9 cellular contexts compared by ENCODE assay signal in genomic region chr3:160921020-160921635, GRCh38.
DNase-seq lines count a peak whose midpoint lies in the region; ATAC-seq, FAIRE-seq and TF ChIP-seq lines count a peak whose summit lies in the region.
"Had no signal": no experiment of that assay in that cellular context is flagged by ENCODE, and none has a peak within 500 bp of the region (broad histone marks: within the 10 kb centered on the region; RNA-seq: fewer than 3 reads in every experiment).

No MANE protein-coding gene starts in this region.

- no peak for FAIRE-seq in D721Med (lab: Jason Lieb, UNC)

- DNase-seq in D721Med (ENCODE audit: insufficient read length, low spot score) (no peak), HuH-7 (ENCODE audit: low spot score) (peak; percentile 39), fibroblast of villous mesenchyme (ENCODE audit: low read depth) (peak; percentile 48), pulmonary artery endothelial cell (ENCODE audit: low read depth, low spot score) (peak; percentile 8), NCI-H446 treated with DMSO at 0.1 percent for 48 hours (lab: John Stamatoyannopoulos, UW) (no peak)

- H3K4me3 ChIP-seq in fibroblast of villous mesenchyme (ENCODE audit: low read depth, low read length) = no peak overlapping the region
- H3K4me3 ChIP-seq: skin epidermis had no signal

- ATAC-seq in GM19351 (IDR thresholded peaks at IDR 0.05; ENCODE audit: unreplicated experiment) = peak; percentile 92
- ATAC-seq in SK-N-SH treated with all-trans-retinoic acid at 6 μM for 48 hours = peak; percentile 98
- no peak for ATAC-seq in GM19397 (IDR thresholded peaks at IDR 0.05; ENCODE audit: unreplicated experiment)

- TF ChIP-seq CTCF in D721Med (IDR thresholded peaks at IDR 0.05; ENCODE audit: insufficient read depth, missing control alignments) = peak; percentile 67
- TF ChIP-seq CTCF in fibroblast of villous mesenchyme (IDR thresholded peaks at IDR 0.05; ENCODE audit: insufficient read depth, low read depth, low read length) = peak; percentile 89

TF ChIP-seq in SK-N-SH treated with all-trans-retinoic acid at 6 μM for 48 hours, 23 proteins besides CTCF, POLR2A, EP300 and RAD21:
- TF ChIP-seq ZFP3 (CRISPR knock-in tag; IDR thresholded peaks at IDR 0.05) (no peak), POU6F1 (CRISPR knock-in tag; IDR thresholded peaks at IDR 0.05; ENCODE audit: borderline replicate concordance, low read depth) (no peak), SNAI2 (CRISPR knock-in tag; IDR thresholded peaks at IDR 0.05) (no peak), ISL1 (CRISPR knock-in tag; IDR thresholded peaks at IDR 0.05) (no peak), PATZ1 (CRISPR knock-in tag; IDR thresholded peaks at IDR 0.05; ENCODE audit: borderline replicate concordance) (no peak), BACH2 (CRISPR knock-in tag; IDR thresholded peaks at IDR 0.05; ENCODE audit: borderline replicate concordance) (no peak), TCF4 (CRISPR knock-in tag; IDR thresholded peaks at IDR 0.05; ENCODE audit: borderline replicate concordance) (no peak), TSHZ2 (CRISPR knock-in tag; IDR thresholded peaks at IDR 0.05) (no peak), ARNTL (CRISPR knock-in tag; IDR thresholded peaks at IDR 0.05; ENCODE audit: borderline replicate concordance, low read depth) (no peak), ZFP30 (CRISPR knock-in tag; IDR thresholded peaks at IDR 0.05) (no peak), GLIS3 (CRISPR knock-in tag; IDR thresholded peaks at IDR 0.05) (no peak), OSR1 (CRISPR knock-in tag; IDR thresholded peaks at IDR 0.05) (no peak), ZC3H10 (CRISPR knock-in tag; IDR thresholded peaks at IDR 0.05) (no peak), CREB5 (CRISPR knock-in tag; IDR thresholded peaks at IDR 0.05; ENCODE audit: low read depth) (no peak), CSDC2 (CRISPR knock-in tag; IDR thresholded peaks at IDR 0.05) (no peak), ESRRG (CRISPR knock-in tag; IDR thresholded peaks at IDR 0.05) (no peak)

Comparison
In these comparisons a context has a peak if more than half of its experiments do, and no peak if none do; other contexts are left out.
1. DNase-seq: peak in HuH-7 (single experiment), fibroblast of villous mesenchyme (single experiment) and pulmonary artery endothelial cell (single experiment); none in D721Med (single experiment) and NCI-H446 treated with DMSO at 0.1 percent for 48 hours (single experiment).